23 cellular contexts compared by ENCODE assay signal in the genomic region with DNA sequence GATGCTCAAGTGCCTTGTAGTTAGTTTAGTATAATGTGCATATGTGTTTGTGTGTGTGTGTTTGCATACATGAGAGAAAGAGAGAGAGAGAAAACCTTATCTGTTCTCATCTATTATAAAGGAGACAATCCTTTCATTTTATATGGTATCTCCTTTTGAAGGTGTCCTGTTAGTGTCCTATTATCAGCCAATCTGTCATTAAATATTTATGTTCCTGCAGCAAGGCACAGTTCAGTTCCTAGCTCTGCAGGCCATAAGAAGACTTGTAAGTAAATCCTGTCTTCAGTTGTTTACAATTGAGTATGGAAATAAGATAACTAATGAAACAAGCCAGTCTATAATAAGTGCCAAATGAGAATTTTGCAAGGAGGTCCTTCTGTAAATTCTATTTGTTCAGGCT. TPM values are rescaled to one million over a fixed set of nuclear protein-coding genes. Genes with fewer than 3 reads are reported as not detected.
A peak's percentile ranks its signal among the peaks of the same experiment; 100 is the strongest.
DNase-seq lines count a peak whose midpoint lies in the region; ATAC-seq, FAIRE-seq and TF ChIP-seq lines count a peak whose summit lies in the region.
"Had no signal": no experiment of that assay in that cellular context is flagged by ENCODE, and none has a peak within 500 bp of the region (broad histone marks: within the 10 kb centered on the region; RNA-seq: fewer than 3 reads in every experiment).

No MANE protein-coding gene starts in this region.

- POLR2A ChIA-PET in PC-9 (lab: Charles Lee; ENCODE audit: unreplicated experiment) (interaction anchor here (0.6 to 0.7 kb wide), 2 partner anchors 58 to 123 kb away, joined by 3 to 9 read pairs; no protein-coding TSS in a partner anchor), K562 (lab: Yijun Ruan, JAX) (interaction anchor here (0.9 to 4.4 kb wide), 7 partner anchors 9 to 183 kb away, joined by 3 to 21 read pairs (median 3); a partner anchor contains a TSS)

- no peak for FAIRE-seq in K562 (lab: Jason Lieb, UNC)
- FAIRE-seq: GM12892, H1, RCC 7860 had no signal

- peaks cover 2% of the 10 kb centered on the region for H3K27me3 Mint-ChIP-seq in neural progenitor cell (ENCODE audit: insufficient read depth, low read depth)

- intact Hi-C loops in PC-9 (cut with micrococcal nuclease; ENCODE audit: unreplicated experiment) = loop anchor here (5.0 kb wide), 1 partner anchor 343 kb away; no protein-coding TSS in a partner anchor
- intact Hi-C loops in K562 (cut with micrococcal nuclease) = no loop called here
- intact Hi-C loops in head of caudate nucleus (cut with DNase I) = no loop called here

- in situ Hi-C loops in GM23248 (cut with MboI) (no loop called here), K562 (cut with MboI) (no loop called here)

- no peaks in the 10 kb centered on the region for H3K9me1 ChIP-seq in K562 (ENCODE audit: control insufficient read depth, insufficient read depth, low read length)

- peaks cover 85% of the 10 kb centered on the region for H3K79me2 ChIP-seq in GM23248 (ENCODE audit: insufficient read depth)
- peaks cover 25% of the 10 kb centered on the region for H3K79me2 ChIP-seq in PC-9 (ENCODE audit: low read depth)
- H3K79me2 ChIP-seq in K562 (ENCODE audit: control insufficient read depth, insufficient read depth, low read length) = no peaks in the 10 kb centered on the region
- H3K79me2 ChIP-seq in neural progenitor cell (ENCODE audit: low read depth) = peaks cover 96% of the 10 kb centered on the region

- no peak for TF ChIP-seq EP300 in K562 (IDR thresholded peaks at IDR 0.05; ENCODE audit: low read length)

- TF ChIP-seq RAD21 in K562 (CRISPR knock-in tag; conservative IDR thresholded peaks at IDR 0.05 in 1 of 2, IDR thresholded peaks at IDR 0.05 in 1 of 2) = no peak

- no peak overlapping the region for H2AFZ ChIP-seq in GM23248
- no peak overlapping the region for H2AFZ ChIP-seq in PC-9
- H2AFZ ChIP-seq in K562 (ENCODE audit: low read depth, low read length) = no peak overlapping the region
- H2AFZ ChIP-seq in neural progenitor cell (replicated peaks) = no peak overlapping the region

- peak overlapping the region; percentile 53 for H3K4me2 ChIP-seq in GM23248 (ENCODE audit: unreplicated experiment)
- peak overlapping the region; percentile 38 for H3K4me2 ChIP-seq in PC-9
- no peak overlapping the region for H3K4me2 ChIP-seq in K562 (ENCODE audit: insufficient read depth, low read length)
- H3K4me2 ChIP-seq in neural progenitor cell = peak overlapping the region; percentile 46

- no peak for TF ChIP-seq POLR2A in K562 (conservative IDR thresholded peaks at IDR 0.05)

- H3K27me3 ChIP-seq in GM23248 (replicated peaks; ENCODE audit: insufficient read depth) (no peaks in the 10 kb centered on the region), PC-9 (ENCODE audit: insufficient read depth, low read depth) (no peaks in the 10 kb centered on the region), K562 (ENCODE audit: control insufficient read depth in 2 of 2, insufficient read depth in 2 of 2, low read length in 2 of 2) (no peaks in the 10 kb centered on the region), neural progenitor cell (no peaks in the 10 kb centered on the region)

- peaks cover 28% of the 10 kb centered on the region for H3K36me3 Mint-ChIP-seq in neural progenitor cell
- H3K36me3 Mint-ChIP-seq: CD8-positive, alpha-beta T cell had no signal

- DNase-seq in GM23248 (no peak), PC-9 (no peak), K562 (ENCODE audit: extremely low read depth in 1 of 4, low spot score in 3 of 4) (no peak), neural progenitor cell (ENCODE audit: low spot score) (no peak), cerebellar cortex (ENCODE audit: low spot score) (no peak), head of caudate nucleus (no peak)
- DNase-seq: ACHN; C1 segment of cervical spinal cord; CD8-positive, alpha-beta T cell; DMS153; KBM-7; NCI-H1092; NCI-H187 treated with DMSO at 0.1 percent for 48 hours; NCI-H2107; NCI-H226; NCI-H510A treated with DMSO at 0.1 percent for 48 hours; NCI-H82; SW 1271 had no signal

- H3K4me3 ChIP-seq in GM23248 (no peak overlapping the region), PC-9 (no peak overlapping the region), K562 (no peak overlapping the region), neural progenitor cell (no peak overlapping the region)

- H3K27ac Mint-ChIP-seq in neural progenitor cell = peak overlapping the region; percentile 97
- H3K27ac Mint-ChIP-seq: CD8-positive, alpha-beta T cell had no signal

- H3F3A ChIP-seq in GM23248 (ENCODE audit: insufficient read depth) = peaks cover 43% of the 10 kb centered on the region
- peaks cover 23% of the 10 kb centered on the region; the same call in 1 of the 2 replicates for H3F3A ChIP-seq in PC-9 (ENCODE audit: insufficient read depth, low read depth)
- no peaks in the 10 kb centered on the region for H3F3A ChIP-seq in neural progenitor cell (ENCODE audit: low read depth)

- H3K4me1 ChIP-seq in GM23248 (ENCODE audit: insufficient read depth) (peaks cover 43% of the 10 kb centered on the region), PC-9 (replicated peaks; ENCODE audit: insufficient read depth) (peaks cover 25% of the 10 kb centered on the region), K562 (replicated peaks in 1 of 2; ENCODE audit: control insufficient read depth in 2 of 2, insufficient read depth in 2 of 2, low read length in 2 of 2) (peaks cover 0 to 3% of the 10 kb centered on the region in 2 experiments; a peak in 1 of 5 replicates), neural progenitor cell (peaks cover 49% of the 10 kb centered on the region)

- ATAC-seq in K562 (no peak), GM18870 (IDR thresholded peaks at IDR 0.05; ENCODE audit: unreplicated experiment) (no peak), GM19395 (IDR thresholded peaks at IDR 0.05; ENCODE audit: unreplicated experiment) (no peak)
- ATAC-seq: CD8-positive, alpha-beta T cell had no signal

- H3K9ac ChIP-seq in GM23248 (no peak overlapping the region), K562 (ENCODE audit: insufficient read depth in 1 of 2, low read depth in 2 of 2, low read length in 2 of 2) (no peak overlapping the region), neural progenitor cell (no peak overlapping the region)

- H3K9me3 Mint-ChIP-seq in neural progenitor cell = no peaks in the 10 kb centered on the region
- H3K9me3 Mint-ChIP-seq: CD8-positive, alpha-beta T cell had no signal

- H3K4me1 Mint-ChIP-seq in neural progenitor cell = peaks cover 71% of the 10 kb centered on the region

- peaks cover 8% of the 10 kb centered on the region; the same call in 1 of the 2 replicates for H4K20me1 ChIP-seq in GM23248 (ENCODE audit: insufficient read depth)
- peaks cover 8% of the 10 kb centered on the region; the same call in 1 of the 2 replicates for H4K20me1 ChIP-seq in PC-9 (ENCODE audit: insufficient read depth)
- 0 out of 2 replicates have a peak, but pooled peaks cover 6% of the 10 kb centered on the region for H4K20me1 ChIP-seq in K562 (replicated peaks; ENCODE audit: control insufficient read depth, insufficient read depth, low read length)
- peaks cover 70% of the 10 kb centered on the region for H4K20me1 ChIP-seq in neural progenitor cell (ENCODE audit: low read depth)

- peak overlapping the region; percentile 3 for H3K4me3 Mint-ChIP-seq in neural progenitor cell
- H3K4me3 Mint-ChIP-seq: CD8-positive, alpha-beta T cell had no signal

- no peak overlapping the region for H3K27ac ChIP-seq in GM23248
- H3K27ac ChIP-seq in PC-9 = peak overlapping the region; percentile 46
- no peak overlapping the region for H3K27ac ChIP-seq in K562 (ENCODE audit: extremely low read depth, low read depth, low read length)
- H3K27ac ChIP-seq in neural progenitor cell = peak overlapping the region; percentile 47

- CTCF ChIA-PET in PC-9 (lab: Charles Lee) (no interaction called here), K562 (lab: Yijun Ruan, JAX; ENCODE audit: low intra/inter-chr PET ratio) (no interaction called here)

- no peaks in the 10 kb centered on the region for H3K9me2 ChIP-seq in GM23248 (ENCODE audit: insufficient read depth)
- no peaks in the 10 kb centered on the region for H3K9me2 ChIP-seq in PC-9 (ENCODE audit: insufficient read depth)

- H3K9me3 ChIP-seq in GM23248 (ENCODE audit: low read depth) = no peaks in the 10 kb centered on the region
- H3K9me3 ChIP-seq in PC-9 (ENCODE audit: insufficient read depth, low read depth) = no peaks in the 10 kb centered on the region
- no peaks in the 10 kb centered on the region for H3K9me3 ChIP-seq in K562 (replicated peaks; ENCODE audit: control insufficient read depth, insufficient read depth, low read depth, low read length)
- no peaks in the 10 kb centered on the region for H3K9me3 ChIP-seq in neural progenitor cell (ENCODE audit: low read depth)

- no TSS peak for BruUV-seq in PC-9 (replicated peaks; lab: Mats Ljungman, UMichigan)
- BruUV-seq in K562 (replicated peaks; lab: Mats Ljungman, UMichigan) = no TSS peak

- H3K36me3 ChIP-seq in GM23248 (ENCODE audit: low read depth) (peaks cover 37% of the 10 kb centered on the region), PC-9 (ENCODE audit: low read depth) (peaks cover 21% of the 10 kb centered on the region; the same call in 1 of the 2 replicates), K562 (ENCODE audit: control insufficient read depth, insufficient read depth, low read length) (peaks cover 27% of the 10 kb centered on the region; the same call in 2 of the 3 replicates), neural progenitor cell (no peaks in the 10 kb centered on the region)

- TF ChIP-seq CTCF in PC-9 (conservative IDR thresholded peaks at IDR 0.05) (no peak), K562 (IDR thresholded peaks at IDR 0.05 in 2 of 3, conservative IDR thresholded peaks at IDR 0.05 in 1 of 3; ENCODE audit: insufficient read depth in 2 of 3, low read depth in 1 of 3, low read length in 3 of 3) (no peak), neural progenitor cell (IDR thresholded peaks at IDR 0.05) (no peak)

RNA-seq across cellular contexts. Expression of a gene that starts 18.0 kb away (rescaled TPM):
- total RNA-seq in GM23248 (2014; rRNA removed; shearing (Covaris generic)) = 71.7 and 149 TPM in 2 replicates
- polyA plus RNA-seq in GM23248 (2016; fragmentation: Nextera tagmentation; extraction: Ambion mirVana) (261 and 267 TPM in 2 replicates), K562 (2011; rRNA removed) (5.2 and 8.0 TPM in 2 replicates), K562 (2014; fragmentation: Illumina TruSeq; extraction: Trizol) (22.5 and 24.4 TPM in 2 replicates), K562 (2014; fragmentation: Nextera tagmentation; extraction: Ambion mirVana) (10 to 100 TPM in 1 of 2 experiments, 1 to 10 TPM in 1; 9.9 to 30.1 TPM), K562 (2014; rRNA removed) (12.5 and 12.9 TPM in 2 replicates)
- total RNA-seq in PC-9 (2021) (159 and 163 TPM in 2 replicates), K562 (2014; rRNA removed) (17.3 and 23.7 TPM in 2 replicates), K562 (2014; rRNA removed; fragmentation: Illumina TruSeq; extraction: Trizol) (26.4 and 28.7 TPM in 2 replicates), K562 (2015; rRNA removed; fragmentation: Illumina TruSeq; extraction: Trizol) (15.4 and 17.5 TPM in 2 replicates), K562 (2021) (61.4 and 66.1 TPM in 2 replicates), neural progenitor cell (ENCODE audit: low replicate concordance) (84.4 and 247 TPM in 2 replicates)
- total RNA-seq in K562 (2011; cell fraction: chromatin; rRNA removed; ENCODE audit: low replicate concordance) = 40.0 and 59.2 TPM in 2 replicates
- 29.5 and 48.0 TPM in 2 replicates for total RNA-seq in K562 (2011; cell fraction: nucleolus; rRNA removed)
- 40.7 and 44.0 TPM in 2 replicates for total RNA-seq in K562 (2011; cell fraction: nucleoplasm; rRNA removed)
- polyA plus RNA-seq in K562 (2011; cell fraction: cytosol; rRNA removed) = 9.8 and 14.0 TPM in 2 replicates
- polyA plus RNA-seq in K562 (2011; cell fraction: nucleus; rRNA removed) = 7.7 and 8.0 TPM in 2 replicates
- 10.2 and 16.8 TPM in 2 replicates for polyA plus RNA-seq in K562 (2012)
- 18.9 and 28.9 TPM in 2 replicates for polyA minus RNA-seq in K562 (2011; rRNA and poly(A)+ RNA removed)
- 13.7 and 23.6 TPM in 2 replicates for polyA minus RNA-seq in K562 (2011; cell fraction: cytosol; rRNA and poly(A)+ RNA removed)
- 18.7 and 26.7 TPM in 2 replicates for polyA minus RNA-seq in K562 (2011; cell fraction: nucleus; rRNA and poly(A)+ RNA removed)

Comparison
In these comparisons a context has a peak if more than half of its experiments do, and no peak if none do; other contexts are left out.
1. H3K27ac ChIP-seq: peak in PC-9 (single experiment) and neural progenitor cell (single experiment); none in GM23248 (single experiment) and K562 (single experiment).